In the genomic region with DNA sequence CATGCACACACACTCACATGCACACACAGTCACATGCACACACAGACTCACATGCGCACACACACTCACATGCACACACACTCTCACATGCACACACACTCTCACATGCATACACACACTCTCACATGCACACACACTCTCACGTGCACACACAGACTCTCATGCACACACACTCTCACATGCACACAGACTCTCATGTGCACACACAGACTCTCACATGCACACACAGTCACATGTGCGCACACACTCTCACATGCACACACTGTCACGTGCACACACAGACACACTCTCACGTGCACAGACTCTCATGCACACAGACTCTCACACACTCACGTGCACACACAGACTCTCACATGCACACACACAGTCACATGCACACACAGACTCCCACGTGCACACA, we compare ENCODE assay signal across 29 cellular contexts. TPM values are rescaled to one million over a fixed set of nuclear protein-coding genes. Genes with fewer than 3 reads are reported as not detected.
"Had no signal": no experiment of that assay in that cellular context is flagged by ENCODE, and none has a peak within 500 bp of the region (broad histone marks: within the 10 kb centered on the region; RNA-seq: fewer than 3 reads in every experiment).

No MANE protein-coding gene starts in this region.

- H3K4me1 ChIP-seq: lower lobe of right lung had no signal

- H3K9me3 ChIP-seq: gastrocnemius medialis, lower lobe of right lung, prostate gland, right atrium auricular region, sigmoid colon, stomach, thyroid gland had no signal

- H3K9me3 Mint-ChIP-seq: natural killer cell; neural crest cell; stimulated activated effector memory CD8-positive, alpha-beta T cell treated with anti-CD3 and anti-CD28 coated beads, Interleukin-12 subunit alpha, Interleukin-12 subunit beta, amount 100 ng/mL, for 72 hours; type B pancreatic cell had no signal

- H3K4me1 Mint-ChIP-seq: natural killer cell; neural crest cell; stimulated activated effector memory CD8-positive, alpha-beta T cell treated with anti-CD3 and anti-CD28 coated beads, Interleukin-12 subunit alpha, Interleukin-12 subunit beta, amount 100 ng/mL, for 72 hours had no signal

- H3K36me3 ChIP-seq: gastrocnemius medialis, lower lobe of right lung, prostate gland, right atrium auricular region, sigmoid colon, stomach, thyroid gland had no signal

- ATAC-seq: gastrocnemius medialis; left ventricle myocardium superior; lower lobe of right lung; natural killer cell; stimulated activated effector memory CD8-positive, alpha-beta T cell treated with anti-CD3 and anti-CD28 coated beads, Interleukin-12 subunit alpha, Interleukin-12 subunit beta, amount 100 ng/mL, for 72 hours had no signal

- H3K4me3 Mint-ChIP-seq: natural killer cell; neural crest cell; stimulated activated effector memory CD8-positive, alpha-beta T cell treated with anti-CD3 and anti-CD28 coated beads, Interleukin-12 subunit alpha, Interleukin-12 subunit beta, amount 100 ng/mL, for 72 hours; type B pancreatic cell had no signal

- H3K27ac Mint-ChIP-seq: natural killer cell; stimulated activated effector memory CD8-positive, alpha-beta T cell treated with anti-CD3 and anti-CD28 coated beads, Interleukin-12 subunit alpha, Interleukin-12 subunit beta, amount 100 ng/mL, for 72 hours; type B pancreatic cell had no signal

- H3K27me3 ChIP-seq: gastrocnemius medialis, right atrium auricular region, sigmoid colon, stomach, thyroid gland had no signal

- DNase-seq: dorsolateral prefrontal cortex; effector CD4-positive, alpha-beta T cell; foreskin fibroblast; gastrocnemius medialis; head of caudate nucleus; left ventricle myocardium superior; lower lobe of right lung; natural killer cell; nucleus accumbens; sigmoid colon; stimulated activated CD4-positive, alpha-beta T cell treated with anti-CD3 and anti-CD28 coated beads, Interleukin-2, amount 100 ng/mL, for 24 hours; stimulated activated CD4-positive, alpha-beta T cell treated with anti-CD3 and anti-CD28 coated beads, Interleukin-4, amount 100 ng/mL, for 24 hours; stimulated activated naive CD4-positive, alpha-beta T cell treated with Interleukin-2 at 50 U/mL for 16 hours; stomach; thyroid gland had no signal

- FAIRE-seq: colon, keratinocyte had no signal

- H3K27ac ChIP-seq: gastrocnemius medialis, lower lobe of right lung, prostate gland, right atrium auricular region, sigmoid colon, stomach, thyroid gland had no signal

- H3K4me3 ChIP-seq: dorsolateral prefrontal cortex, gastrocnemius medialis, lower lobe of right lung, prostate gland, right atrium auricular region, sigmoid colon, stomach, thyroid gland had no signal

- H3K36me3 Mint-ChIP-seq: natural killer cell; stimulated activated effector memory CD8-positive, alpha-beta T cell treated with anti-CD3 and anti-CD28 coated beads, Interleukin-12 subunit alpha, Interleukin-12 subunit beta, amount 100 ng/mL, for 72 hours; type B pancreatic cell had no signal

RNA-seq across cellular contexts. Expression of gene VSX1, which starts 36.6 kb away (rescaled TPM):
- total RNA-seq: glomerular endothelial cell, left ventricle myocardium superior, lower lobe of right lung, mononuclear cell, natural killer cell, osteocyte, prostate gland, right atrium auricular region, sigmoid colon, skeletal muscle tissue, stomach, subcutaneous adipose tissue, thyroid gland, urinary bladder had no signal
- polyA plus RNA-seq: esophagus, keratinocyte had no signal
